In genomic region chr9:109910616-109911568, GRCh38 we compare ENCODE assay signal across 1 cellular context.
TF ChIP-seq lines count a peak whose summit lies in the region.

No MANE protein-coding gene starts in this region.

TF ChIP-seq in liver, 16 proteins besides CTCF, POLR2A, EP300 and RAD21 (continued from another document):
- TF ChIP-seq, protein P1, sequence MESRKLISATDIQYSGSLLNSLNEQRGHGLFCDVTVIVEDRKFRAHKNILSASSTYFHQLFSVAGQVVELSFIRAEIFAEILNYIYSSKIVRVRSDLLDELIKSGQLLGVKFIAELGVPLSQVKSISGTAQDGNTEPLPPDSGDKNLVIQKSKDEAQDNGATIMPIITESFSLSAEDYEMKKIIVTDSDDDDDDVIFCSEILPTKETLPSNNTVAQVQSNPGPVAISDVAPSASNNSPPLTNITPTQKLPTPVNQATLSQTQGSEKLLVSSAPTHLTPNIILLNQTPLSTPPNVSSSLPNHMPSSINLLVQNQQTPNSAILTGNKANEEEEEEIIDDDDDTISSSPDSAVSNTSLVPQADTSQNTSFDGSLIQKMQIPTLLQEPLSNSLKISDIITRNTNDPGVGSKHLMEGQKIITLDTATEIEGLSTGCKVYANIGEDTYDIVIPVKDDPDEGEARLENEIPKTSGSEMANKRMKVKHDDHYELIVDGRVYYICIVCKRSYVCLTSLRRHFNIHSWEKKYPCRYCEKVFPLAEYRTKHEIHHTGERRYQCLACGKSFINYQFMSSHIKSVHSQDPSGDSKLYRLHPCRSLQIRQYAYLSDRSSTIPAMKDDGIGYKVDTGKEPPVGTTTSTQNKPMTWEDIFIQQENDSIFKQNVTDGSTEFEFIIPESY (IDR thresholded peaks at IDR 0.05) = no peak
- TF ChIP-seq, protein P2, sequence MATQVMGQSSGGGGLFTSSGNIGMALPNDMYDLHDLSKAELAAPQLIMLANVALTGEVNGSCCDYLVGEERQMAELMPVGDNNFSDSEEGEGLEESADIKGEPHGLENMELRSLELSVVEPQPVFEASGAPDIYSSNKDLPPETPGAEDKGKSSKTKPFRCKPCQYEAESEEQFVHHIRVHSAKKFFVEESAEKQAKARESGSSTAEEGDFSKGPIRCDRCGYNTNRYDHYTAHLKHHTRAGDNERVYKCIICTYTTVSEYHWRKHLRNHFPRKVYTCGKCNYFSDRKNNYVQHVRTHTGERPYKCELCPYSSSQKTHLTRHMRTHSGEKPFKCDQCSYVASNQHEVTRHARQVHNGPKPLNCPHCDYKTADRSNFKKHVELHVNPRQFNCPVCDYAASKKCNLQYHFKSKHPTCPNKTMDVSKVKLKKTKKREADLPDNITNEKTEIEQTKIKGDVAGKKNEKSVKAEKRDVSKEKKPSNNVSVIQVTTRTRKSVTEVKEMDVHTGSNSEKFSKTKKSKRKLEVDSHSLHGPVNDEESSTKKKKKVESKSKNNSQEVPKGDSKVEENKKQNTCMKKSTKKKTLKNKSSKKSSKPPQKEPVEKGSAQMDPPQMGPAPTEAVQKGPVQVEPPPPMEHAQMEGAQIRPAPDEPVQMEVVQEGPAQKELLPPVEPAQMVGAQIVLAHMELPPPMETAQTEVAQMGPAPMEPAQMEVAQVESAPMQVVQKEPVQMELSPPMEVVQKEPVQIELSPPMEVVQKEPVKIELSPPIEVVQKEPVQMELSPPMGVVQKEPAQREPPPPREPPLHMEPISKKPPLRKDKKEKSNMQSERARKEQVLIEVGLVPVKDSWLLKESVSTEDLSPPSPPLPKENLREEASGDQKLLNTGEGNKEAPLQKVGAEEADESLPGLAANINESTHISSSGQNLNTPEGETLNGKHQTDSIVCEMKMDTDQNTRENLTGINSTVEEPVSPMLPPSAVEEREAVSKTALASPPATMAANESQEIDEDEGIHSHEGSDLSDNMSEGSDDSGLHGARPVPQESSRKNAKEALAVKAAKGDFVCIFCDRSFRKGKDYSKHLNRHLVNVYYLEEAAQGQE (IDR thresholded peaks at IDR 0.05) = no peak
- TF ChIP-seq, protein P3, sequence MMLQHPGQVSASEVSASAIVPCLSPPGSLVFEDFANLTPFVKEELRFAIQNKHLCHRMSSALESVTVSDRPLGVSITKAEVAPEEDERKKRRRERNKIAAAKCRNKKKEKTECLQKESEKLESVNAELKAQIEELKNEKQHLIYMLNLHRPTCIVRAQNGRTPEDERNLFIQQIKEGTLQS (IDR thresholded peaks at IDR 0.05) = no peak
- peak; percentile 96 for TF ChIP-seq NR2F2 (IDR thresholded peaks at IDR 0.05)
- TF ChIP-seq FOXA2 (IDR thresholded peaks at IDR 0.05) = no peak
- TF ChIP-seq EGR1 (IDR thresholded peaks at IDR 0.05; ENCODE audit: low read depth in 2 of 2) = no peak
- TF ChIP-seq, protein P4, sequence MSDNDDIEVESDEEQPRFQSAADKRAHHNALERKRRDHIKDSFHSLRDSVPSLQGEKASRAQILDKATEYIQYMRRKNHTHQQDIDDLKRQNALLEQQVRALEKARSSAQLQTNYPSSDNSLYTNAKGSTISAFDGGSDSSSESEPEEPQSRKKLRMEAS (IDR thresholded peaks at IDR 0.05) = no peak
- peak; percentile 11 for TF ChIP-seq YY1 (IDR thresholded peaks at IDR 0.05)
- TF ChIP-seq JUND (IDR thresholded peaks at IDR 0.05) = peak in 1 of 2 donors; percentile 40
- no peak for TF ChIP-seq FOXA1 (IDR thresholded peaks at IDR 0.05)
- peak; percentile 62 to 66 for TF ChIP-seq RXRA (IDR thresholded peaks at IDR 0.05)
- TF ChIP-seq GABPA (IDR thresholded peaks at IDR 0.05 in 1 of 2, conservative IDR thresholded peaks at IDR 0.05 in 1 of 2) = no peak
- no peak for TF ChIP-seq HNF4G (IDR thresholded peaks at IDR 0.05)
